In the genomic region with DNA sequence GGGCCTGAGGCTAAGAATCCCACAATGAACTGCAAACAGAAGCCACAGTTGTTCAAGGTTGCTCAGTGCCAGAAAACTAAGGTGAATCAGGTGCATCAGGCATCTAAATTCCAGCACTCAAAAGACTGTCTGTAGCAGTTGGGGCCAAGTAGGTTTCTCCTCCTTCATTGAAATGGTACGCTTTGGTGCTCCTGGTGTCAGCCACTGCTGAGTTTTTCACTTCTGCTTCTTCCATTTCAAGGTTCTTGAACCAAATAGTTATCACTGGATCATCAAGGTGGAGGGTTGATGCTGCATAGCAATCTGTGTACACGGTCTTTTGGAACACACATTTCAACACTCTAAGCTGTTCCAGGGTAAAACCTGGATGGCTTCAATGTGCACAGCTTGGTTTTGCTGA, we compare ENCODE assay signal across 17 cellular contexts.
A peak's percentile ranks its signal among the peaks of the same experiment; 100 is the strongest.
DNase-seq lines count a peak whose midpoint lies in the region; ATAC-seq lines count a peak whose summit lies in the region.
"Had no signal": no experiment of that assay in that cellular context is flagged by ENCODE, and none has a peak within 500 bp of the region (broad histone marks: within the 10 kb centered on the region; RNA-seq: fewer than 3 reads in every experiment).

No MANE protein-coding gene starts in this region.

- ATAC-seq in GM18519 (IDR thresholded peaks at IDR 0.05; ENCODE audit: low FRiP score, unreplicated experiment) (peak; percentile 89), GM21390 (IDR thresholded peaks at IDR 0.05; ENCODE audit: unreplicated experiment) (peak; percentile 91), HG02943 (IDR thresholded peaks at IDR 0.05; ENCODE audit: low read depth, unreplicated experiment) (peak; percentile 84), HG03565 (IDR thresholded peaks at IDR 0.05; ENCODE audit: unreplicated experiment) (peak; percentile 93), GM19035 (IDR thresholded peaks at IDR 0.05; ENCODE audit: unreplicated experiment) (no peak)
- no peak for ATAC-seq in activated naive CD4-positive, alpha-beta T cell treated with anti-CD3 and anti-CD28 coated beads, Interleukin-2, amount 50 U/mL, for 72 hours
- ATAC-seq: effector memory CD8-positive, alpha-beta T cell; gastroesophageal sphincter; stimulated activated naive CD8-positive, alpha-beta T cell treated with anti-CD3 and anti-CD28 coated beads, Interleukin-15, Interleukin-2, amounts not matched to agents 100 U/mL and 50 U/mL, for 24 hours had no signal

- no peak overlapping the region for H3K27ac Mint-ChIP-seq in activated naive CD4-positive, alpha-beta T cell treated with anti-CD3 and anti-CD28 coated beads, Interleukin-2, amount 50 U/mL, for 72 hours
- H3K27ac Mint-ChIP-seq: activated CD4-positive, alpha-beta memory T cell treated with anti-CD3 and anti-CD28 coated beads for 36 hours; effector memory CD8-positive, alpha-beta T cell; T-helper 2 cell treated with Interferon-gamma antibody and Interleukin-4, amounts not matched to agents 5 μg/mL and 100 μg/mL, for 36 hours had no signal

- peaks cover 0 to 7% of the 10 kb centered on the region in 2 donors for H3K9me3 Mint-ChIP-seq in activated naive CD4-positive, alpha-beta T cell treated with anti-CD3 and anti-CD28 coated beads, Interleukin-2, amount 50 U/mL, for 72 hours
- H3K9me3 Mint-ChIP-seq: activated CD4-positive, alpha-beta memory T cell treated with anti-CD3 and anti-CD28 coated beads for 36 hours; effector memory CD8-positive, alpha-beta T cell; T-helper 2 cell treated with Interferon-gamma antibody and Interleukin-4, amounts not matched to agents 5 μg/mL and 100 μg/mL, for 36 hours had no signal

- DNase-seq in EL (no peak), GDM1 (lab: John Stamatoyannopoulos, UW) (no peak)
- no peak for DNase-seq in activated naive CD4-positive, alpha-beta T cell treated with anti-CD3 and anti-CD28 coated beads, Interleukin-2, amount 50 U/mL, for 72 hours (ENCODE audit: low spot score in 2 of 2)
- DNase-seq: activated CD4-positive, alpha-beta memory T cell treated with anti-CD3 and anti-CD28 coated beads for 36 hours; activated gamma-delta T cell; DMS79 treated with DMSO at 0.1 percent for 48 hours; effector memory CD8-positive, alpha-beta T cell; kidney; stimulated activated CD4-positive, alpha-beta T cell treated with anti-CD3 and anti-CD28 coated beads, Interleukin-4, amount 100 ng/mL, for 1 hour; stimulated activated naive CD8-positive, alpha-beta T cell treated with anti-CD3 and anti-CD28 coated beads, Interleukin-15, Interleukin-2, amounts not matched to agents 100 U/mL and 50 U/mL, for 24 hours had no signal

- no peaks in the 10 kb centered on the region for H3K36me3 Mint-ChIP-seq in activated naive CD4-positive, alpha-beta T cell treated with anti-CD3 and anti-CD28 coated beads, Interleukin-2, amount 50 U/mL, for 72 hours
- H3K36me3 Mint-ChIP-seq: activated CD4-positive, alpha-beta memory T cell treated with anti-CD3 and anti-CD28 coated beads for 36 hours had no signal

Comparison
In these comparisons a context has a peak if more than half of its experiments do, and no peak if none do; other contexts are left out.
1. ATAC-seq: peak in GM18519 (single experiment), GM21390 (single experiment), HG02943 (single experiment) and HG03565 (single experiment); none in GM19035 (single experiment) and activated naive CD4-positive, alpha-beta T cell treated with anti-CD3 and anti-CD28 coated beads, Interleukin-2, amount 50 U/mL, for 72 hours (0 of 2).